In the genomic region with DNA sequence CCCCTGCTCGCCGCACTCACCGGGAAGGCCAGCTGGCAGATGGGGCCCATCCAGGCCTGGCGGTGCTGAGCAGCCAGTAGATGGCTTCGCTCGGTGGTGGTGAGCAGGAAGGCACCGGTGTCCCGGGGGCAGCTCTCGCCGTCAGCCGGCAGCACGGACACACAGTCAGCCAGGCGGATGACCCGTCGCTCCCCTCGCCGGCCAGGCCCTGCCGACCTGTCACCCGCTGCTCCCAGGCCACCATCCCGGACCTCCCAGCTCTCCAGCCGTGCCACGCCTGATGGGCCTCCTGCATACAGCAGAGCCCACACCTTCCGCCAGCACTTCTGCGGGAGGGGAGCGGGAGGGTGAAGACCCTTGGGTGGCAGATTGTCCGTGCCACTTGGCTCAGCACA, we compare ENCODE assay signal across 1 cellular context.
A peak's percentile ranks its signal among the peaks of the same experiment; 100 is the strongest.
TF ChIP-seq lines count a peak whose summit lies in the region.

No MANE protein-coding gene starts in this region.

TF ChIP-seq in HepG2, 621 proteins besides CTCF, POLR2A, EP300 and RAD21:
- TF ChIP-seq ZNF253 (CRISPR knock-in tag; IDR thresholded peaks at IDR 0.05; ENCODE audit: borderline replicate concordance): no peak
- TF ChIP-seq ZNF382 (CRISPR knock-in tag; IDR thresholded peaks at IDR 0.05; ENCODE audit: borderline replicate concordance): no peak
- TF ChIP-seq FOXJ3 (CRISPR knock-in tag; IDR thresholded peaks at IDR 0.05; ENCODE audit: borderline replicate concordance): no peak
- TF ChIP-seq ZFP82 (CRISPR knock-in tag; IDR thresholded peaks at IDR 0.05; ENCODE audit: borderline replicate concordance): no peak
- TF ChIP-seq MIXL1 (CRISPR knock-in tag; IDR thresholded peaks at IDR 0.05): no peak
- no peak for TF ChIP-seq ZNF510 (CRISPR knock-in tag; IDR thresholded peaks at IDR 0.05; ENCODE audit: low read depth)
- TF ChIP-seq RBFOX2 (IDR thresholded peaks at IDR 0.05; ENCODE audit: low read depth, low read length): peak; percentile 31; the same call in 1 of the 2 replicates
